In genomic region chr19:11798391-11799296, GRCh38 we compare ENCODE assay signal across 1 cellular context.
TF ChIP-seq lines count a peak whose summit lies in the region.

ZNF491 (plus strand) TSS chr19:11798523; CDS start chr19:11805954, 7,431 bp downstream.

TF ChIP-seq in GM12878, 131 proteins besides CTCF, POLR2A, EP300 and RAD21 (continued from another document):
- TF ChIP-seq MYB (IDR thresholded peaks at IDR 0.05; ENCODE audit: borderline replicate concordance, low read depth, low read length), result no peak
- TF ChIP-seq IRF5 (IDR thresholded peaks at IDR 0.05; ENCODE audit: borderline replicate concordance), result no peak
- TF ChIP-seq SMC3 (IDR thresholded peaks at IDR 0.05; ENCODE audit: borderline replicate concordance, low read length), result no peak
- no peak for TF ChIP-seq BCLAF1 (IDR thresholded peaks at IDR 0.05)
- TF ChIP-seq CHD2 (IDR thresholded peaks at IDR 0.05; ENCODE audit: borderline replicate concordance, low read depth, low read length), result no peak
- TF ChIP-seq BMI1 (IDR thresholded peaks at IDR 0.05; ENCODE audit: borderline replicate concordance), result no peak
- no peak for TF ChIP-seq USF1 (IDR thresholded peaks at IDR 0.05; ENCODE audit: borderline replicate concordance, extremely low read length, insufficient read depth, low read depth, low read length)
- no peak for TF ChIP-seq JUND (IDR thresholded peaks at IDR 0.05; ENCODE audit: low read depth, low read length)
- no peak for TF ChIP-seq FOS (IDR thresholded peaks at IDR 0.05; ENCODE audit: borderline replicate concordance, extremely low read depth, insufficient read length)
- TF ChIP-seq ZNF24 (IDR thresholded peaks at IDR 0.05), result no peak
- TF ChIP-seq DPF2 (IDR thresholded peaks at IDR 0.05), result peak; percentile 70
- TF ChIP-seq ASH2L (IDR thresholded peaks at IDR 0.05; ENCODE audit: borderline replicate concordance, low read depth), result no peak
- TF ChIP-seq HDAC6 (IDR thresholded peaks at IDR 0.05; ENCODE audit: unreplicated experiment), result no peak
- no peak for TF ChIP-seq TCF12 (IDR thresholded peaks at IDR 0.05; ENCODE audit: low read depth, low read length)
- TF ChIP-seq BHLHE40 (IDR thresholded peaks at IDR 0.05; ENCODE audit: borderline replicate concordance in 1 of 2, low read depth in 2 of 2, low read length in 1 of 2), result peak in 1 of 2 experiments; percentile 19; a peak in 1 of 4 replicates
- no peak for TF ChIP-seq MTA3 (IDR thresholded peaks at IDR 0.05; ENCODE audit: borderline replicate concordance, low read length)
- no peak; the same call in 1 of the 2 replicates for TF ChIP-seq SIN3A (IDR thresholded peaks at IDR 0.05; ENCODE audit: low read depth, low read length)
- TF ChIP-seq HSF1 (IDR thresholded peaks at IDR 0.05; ENCODE audit: low read depth, low read length), result no peak
- no peak for TF ChIP-seq PAX5 (IDR thresholded peaks at IDR 0.05; ENCODE audit: borderline replicate concordance, low read depth, low read length)
- no peak for TF ChIP-seq POLR2AphosphoS2 (IDR thresholded peaks at IDR 0.05; ENCODE audit: low read depth, low read length)
- no peak for TF ChIP-seq RBBP5 (conservative IDR thresholded peaks at IDR 0.05)
- TF ChIP-seq SMARCA5 (IDR thresholded peaks at IDR 0.05), result 0 out of 2 replicates have a peak, but pooled peaks have one; percentile 58
- no peak for TF ChIP-seq CBX5 (IDR thresholded peaks at IDR 0.05; ENCODE audit: low read depth)
- no peak for TF ChIP-seq CHD1 (IDR thresholded peaks at IDR 0.05; ENCODE audit: low read depth, low read length)
- TF ChIP-seq BRCA1 (IDR thresholded peaks at IDR 0.05; ENCODE audit: low read depth, low read length), result no peak
- TF ChIP-seq MYC (IDR thresholded peaks at IDR 0.05; ENCODE audit: insufficient read depth, insufficient read length, insufficient replicate concordance, low read length, severe bottlenecking), result no peak
- TF ChIP-seq ZSCAN29 (IDR thresholded peaks at IDR 0.05), result no peak
- TF ChIP-seq RB1 (IDR thresholded peaks at IDR 0.05; ENCODE audit: borderline replicate concordance), result no peak
- TF ChIP-seq EED (IDR thresholded peaks at IDR 0.05; ENCODE audit: low read depth), result no peak
- no peak for TF ChIP-seq ATF3 (IDR thresholded peaks at IDR 0.05; ENCODE audit: borderline replicate concordance, extremely low read depth, low read depth, low read length)
- TF ChIP-seq FOXM1 (IDR thresholded peaks at IDR 0.05; ENCODE audit: low read depth, low read length), result no peak
- peak; percentile 52; the same call in 1 of the 2 replicates for TF ChIP-seq GATAD2B (conservative IDR thresholded peaks at IDR 0.05; ENCODE audit: low read depth)
- no peak for TF ChIP-seq SIX5 (IDR thresholded peaks at IDR 0.05; ENCODE audit: low read depth, low read length, severe bottlenecking)
- peak; percentile 42 for TF ChIP-seq KLF5 (IDR thresholded peaks at IDR 0.05; ENCODE audit: partially characterized antibody)
- TF ChIP-seq CBX3 (IDR thresholded peaks at IDR 0.05; ENCODE audit: borderline replicate concordance, low read depth), result no peak
- no peak for TF ChIP-seq BCL3 (IDR thresholded peaks at IDR 0.05; ENCODE audit: borderline replicate concordance, insufficient read depth, low read depth, low read length, poor library complexity, severe bottlenecking)
- no peak for TF ChIP-seq RCOR1 (conservative IDR thresholded peaks at IDR 0.05; ENCODE audit: low read depth, low read length)
- TF ChIP-seq REST (IDR thresholded peaks at IDR 0.05; ENCODE audit: low read depth, low read length), result no peak
- TF ChIP-seq SKIL (IDR thresholded peaks at IDR 0.05; ENCODE audit: low read depth, poor library complexity, severe bottlenecking), result no peak
- no peak for TF ChIP-seq ZBTB11 (CRISPR knock-in tag; IDR thresholded peaks at IDR 0.05)
- no peak for TF ChIP-seq NR2C1 (IDR thresholded peaks at IDR 0.05)
- TF ChIP-seq GABPA (IDR thresholded peaks at IDR 0.05; ENCODE audit: low read depth), result no peak
- TF ChIP-seq MEF2B (IDR thresholded peaks at IDR 0.05; ENCODE audit: partially characterized antibody, poor library complexity, severe bottlenecking), result no peak
- no peak for TF ChIP-seq HCFC1 (IDR thresholded peaks at IDR 0.05; ENCODE audit: low read length)
- TF ChIP-seq TCF3 (IDR thresholded peaks at IDR 0.05; ENCODE audit: borderline replicate concordance, insufficient read depth, low read depth, low read length), result no peak
- no peak for TF ChIP-seq NRF1 (conservative IDR thresholded peaks at IDR 0.05; ENCODE audit: low read depth, low read length)
- no peak for TF ChIP-seq ZNF207 (IDR thresholded peaks at IDR 0.05; ENCODE audit: borderline replicate concordance)
- TF ChIP-seq MXI1 (IDR thresholded peaks at IDR 0.05; ENCODE audit: low read depth, low read length), result no peak
- TF ChIP-seq RUNX3 (IDR thresholded peaks at IDR 0.05; ENCODE audit: low read length), result no peak
TF ChIP-seq in GM12878: peak in this region for 14.
